Comparison of ENCODE assay signal across 8 cellular contexts in genomic region chr4:1578968-1579833, GRCh38.
DNase-seq lines count a peak whose midpoint lies in the region; ATAC-seq lines count a peak whose summit lies in the region.

No MANE protein-coding gene starts in this region.

- no peaks in the 10 kb centered on the region for H3K36me3 Mint-ChIP-seq in activated naive CD8-positive, alpha-beta T cell

- H3K27ac Mint-ChIP-seq in activated naive CD8-positive, alpha-beta T cell: peak overlapping the region; percentile 54

- H3K4me3 Mint-ChIP-seq in activated naive CD8-positive, alpha-beta T cell: peak overlapping the region; percentile 74

- H3K4me2 ChIP-seq in BLaER1: peak overlapping the region; percentile 89

- peak; percentile 37 for ATAC-seq in HG02678 (IDR thresholded peaks at IDR 0.05; ENCODE audit: unreplicated experiment)
- peak; percentile 78 for ATAC-seq in aorta (ENCODE audit: low FRiP score)
- ATAC-seq in GM21515 (IDR thresholded peaks at IDR 0.05; ENCODE audit: unreplicated experiment): no peak

- peak overlapping the region; percentile 79 for H3K9ac ChIP-seq in BLaER1

- H3K27me3 Mint-ChIP-seq in activated naive CD8-positive, alpha-beta T cell: no peaks in the 10 kb centered on the region

- intact Hi-C loops in cardiac septum (cut with DNase I) (no loop called here), aorta (cut with DNase I) (no loop called here)

- H3K4me1 ChIP-seq in BLaER1: peaks cover 31% of the 10 kb centered on the region
- H3K4me1 ChIP-seq in aorta (ENCODE audit: control insufficient read depth in 1 of 2, insufficient read depth in 2 of 2, low read length in 2 of 2): no peaks in the 10 kb centered on the region

- H3K27me3 ChIP-seq in BLaER1: no peaks in the 10 kb centered on the region
- H3K27me3 ChIP-seq in aorta (ENCODE audit: control insufficient read depth in 1 of 2, insufficient read depth in 2 of 2, low read length in 1 of 2): no peaks in the 10 kb centered on the region

- 1% methylated on average over 54 to 90 of the region's 90 CpGs for WGBS in aorta, 2 donors

- H3K27ac ChIP-seq in BLaER1 (peak overlapping the region; percentile 84), aorta (ENCODE audit: low read depth in 1 of 2, low read length in 2 of 2) (no peak overlapping the region)

- peak overlapping the region; percentile 75 for H3K4me3 ChIP-seq in BLaER1
- peak overlapping the region; percentile 58 to 66 for H3K4me3 ChIP-seq in aorta (ENCODE audit: low read length in 2 of 2)

- peaks cover 4% of the 10 kb centered on the region for H3K4me1 Mint-ChIP-seq in activated naive CD8-positive, alpha-beta T cell (ENCODE audit: low read depth)

- H4K20me1 ChIP-seq in BLaER1: peaks cover 20% of the 10 kb centered on the region; the same call in 1 of the 2 replicates

- H3K36me3 ChIP-seq in BLaER1: no peaks in the 10 kb centered on the region
- H3K36me3 ChIP-seq in aorta (ENCODE audit: control insufficient read depth in 1 of 2, insufficient read depth in 2 of 2, low read length in 1 of 2): no peaks in the 10 kb centered on the region

- H3K9me3 Mint-ChIP-seq in activated naive CD8-positive, alpha-beta T cell (ENCODE audit: low read depth): no peaks in the 10 kb centered on the region

- DNase-seq in SW 1271 (lab: John Stamatoyannopoulos, UW): peak; percentile 57 to 65
- DNase-seq in cardiac septum (ENCODE audit: low spot score): peak; percentile 90
- peak; percentile 40 for DNase-seq in retina
- peak; percentile 93 for DNase-seq in aorta

- H3K9me3 ChIP-seq in BLaER1 (peaks cover 1% of the 10 kb centered on the region; the same call in 1 of the 2 replicates), aorta (ENCODE audit: control insufficient read depth, low read length) (no peaks in the 10 kb centered on the region)

Comparison
In these comparisons a context has a peak if more than half of its experiments do, and no peak if none do; other contexts are left out.
1. DNase-seq: peak in every context shown above with its lines; median percentile 93 in aorta; 90 in cardiac septum; 61 in SW 1271; 40 in retina.